Comparison of ENCODE assay signal across 24 cellular contexts in genomic region chr6:72855471-72855870, GRCh38.
"Had no signal": no experiment of that assay in that cellular context is flagged by ENCODE, and none has a peak within 500 bp of the region (broad histone marks: within the 10 kb centered on the region; RNA-seq: fewer than 3 reads in every experiment).

No MANE protein-coding gene starts in this region.

- H3K9me3 ChIP-seq: breast epithelium, colonic mucosa, gastroesophageal sphincter, heart left ventricle, neutrophil, ovary, psoas muscle, thyroid gland had no signal

- H3K27ac ChIP-seq: breast epithelium, colonic mucosa, dorsolateral prefrontal cortex, gastroesophageal sphincter, heart left ventricle, neutrophil, ovary, psoas muscle, thyroid gland had no signal

- H3K27me3 ChIP-seq: breast epithelium, colonic mucosa, dorsolateral prefrontal cortex, gastroesophageal sphincter, heart left ventricle, neutrophil, ovary, thyroid gland had no signal

- H3K4me1 ChIP-seq: breast epithelium, colonic mucosa, gastroesophageal sphincter, heart left ventricle, thyroid gland had no signal

- ATAC-seq: activated naive CD4-positive, alpha-beta T cell treated with anti-CD3 and anti-CD28 coated beads, Interleukin-2, amount 50 U/mL, for 72 hours; activated T-helper 17 cell treated with anti-CD3 and anti-CD28 coated beads, Interleukin-2, amount 50 U/mL, for 72 hours; effector memory CD8-positive, alpha-beta T cell; esophagus mucosa; gastroesophageal sphincter; heart left ventricle; left cardiac atrium; psoas muscle; right cardiac atrium; WTC11 had no signal

- DNase-seq: activated CD8-positive, alpha-beta memory T cell treated with anti-CD3 and anti-CD28 coated beads for 24 hours; activated CD8-positive, alpha-beta memory T cell treated with anti-CD3 and anti-CD28 coated beads, Interleukin-2, amount 50 U/mL, for 4 hours; activated T-cell treated with anti-CD3 and anti-CD28 coated beads, Interleukin-2, amount 50 U/mL, for 24 hours; aorta; colonic mucosa; dorsolateral prefrontal cortex; effector memory CD8-positive, alpha-beta T cell; heart left ventricle; left cardiac atrium; ovary; psoas muscle; right cardiac atrium; stimulated activated CD4-positive, alpha-beta T cell treated with anti-CD3 and anti-CD28 coated beads, Interleukin-12 subunit alpha, Interleukin-12 subunit beta, amount 100 ng/mL, for 4 hours; stimulated activated CD4-positive, alpha-beta T cell treated with anti-CD3 and anti-CD28 coated beads, Interleukin-4, amount 100 ng/mL, for 4 hours; substantia nigra; T1000; thyroid gland had no signal

- H3K36me3 ChIP-seq: breast epithelium, colonic mucosa, gastroesophageal sphincter, heart left ventricle, neutrophil, ovary, thyroid gland had no signal

- H3K4me3 ChIP-seq: breast epithelium, colonic mucosa, dorsolateral prefrontal cortex, gastroesophageal sphincter, heart left ventricle, ovary, psoas muscle, thyroid gland had no signal
